In the genomic region with DNA sequence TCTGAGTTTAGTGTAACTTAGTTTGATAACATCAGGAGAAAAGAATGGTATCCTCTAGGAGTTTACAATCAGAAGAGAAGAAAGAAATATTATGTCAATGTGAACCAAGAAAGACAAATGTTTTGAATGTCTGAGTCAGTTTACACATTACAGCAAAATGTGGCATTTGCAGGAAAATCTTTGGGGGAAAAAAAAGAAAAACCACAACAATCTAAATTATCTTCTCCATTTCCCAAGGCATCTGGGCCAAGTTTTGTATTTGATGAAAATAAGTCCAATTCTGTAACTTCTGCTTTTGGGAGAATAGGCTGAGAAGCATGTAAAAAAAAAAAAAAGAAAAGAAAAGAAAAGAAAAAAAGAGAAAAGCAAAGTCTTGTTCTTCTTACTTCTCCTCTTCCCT, we compare ENCODE assay signal across 17 cellular contexts. TPM values are rescaled to one million over a fixed set of nuclear protein-coding genes. Genes with fewer than 3 reads are reported as not detected.
DNase-seq lines count a peak whose midpoint lies in the region; ATAC-seq, FAIRE-seq and TF ChIP-seq lines count a peak whose summit lies in the region.
"Had no signal": no experiment of that assay in that cellular context is flagged by ENCODE, and none has a peak within 500 bp of the region (broad histone marks: within the 10 kb centered on the region; RNA-seq: fewer than 3 reads in every experiment).

No MANE protein-coding gene starts in this region.

- H2BK15ac ChIP-seq in neuronal stem cell (ENCODE audit: low read length): no peak overlapping the region

- H4K8ac ChIP-seq in neuronal stem cell (ENCODE audit: low read depth, low read length): no peak overlapping the region

- no peak overlapping the region for H3K14ac ChIP-seq in neuronal stem cell (ENCODE audit: low read length)

- H3K36me3 ChIP-seq in SK-N-SH (replicated peaks in 1 of 2; ENCODE audit: control insufficient read depth in 1 of 2, insufficient read depth in 2 of 2, low read length in 1 of 2): no peaks in the 10 kb centered on the region
- H3K36me3 ChIP-seq in endothelial cell of umbilical vein (ENCODE audit: control insufficient read depth in 2 of 2, extremely low read depth in 1 of 2, insufficient read depth in 2 of 2, low read length in 2 of 2): no peaks in the 10 kb centered on the region
- no peaks in the 10 kb centered on the region for H3K36me3 ChIP-seq in neuronal stem cell (replicated peaks in 1 of 2; ENCODE audit: control insufficient read depth in 2 of 2, insufficient read depth in 2 of 2, low read length in 2 of 2)
- H3K36me3 ChIP-seq: left lung, suprapubic skin had no signal

- no peaks in the 10 kb centered on the region for H3K9me1 ChIP-seq in endothelial cell of umbilical vein (replicated peaks; ENCODE audit: control insufficient read depth, extremely low read depth, insufficient read depth, low read length)

- H3K27me3 Mint-ChIP-seq in osteocyte (ENCODE audit: unreplicated experiment): no peaks in the 10 kb centered on the region
- H3K27me3 Mint-ChIP-seq in naive thymus-derived CD8-positive, alpha-beta T cell: peaks cover 0 to 1% (median 0%) of the 10 kb centered on the region in 5 donors
- H3K27me3 Mint-ChIP-seq: activated naive CD8-positive, alpha-beta T cell treated with anti-CD3 and anti-CD28 coated beads, Interleukin-2, amount 50 U/mL, for 24 hours; dendritic cell treated with granulocyte-macrophage colony-stimulating factor and Interleukin-4, amounts not matched to agents 40 ng/mL and 50 ng/mL, for 4 days; naive B cell had no signal

- no peaks in the 10 kb centered on the region for H3K9me2 ChIP-seq in SK-N-SH

- FAIRE-seq in endothelial cell of umbilical vein (lab: Jason Lieb, UNC): no peak
- FAIRE-seq: TTC549 had no signal

- H3K9me3 Mint-ChIP-seq in osteocyte (ENCODE audit: unreplicated experiment): no peaks in the 10 kb centered on the region
- H3K9me3 Mint-ChIP-seq in naive thymus-derived CD8-positive, alpha-beta T cell: no peaks in the 10 kb centered on the region
- H3K9me3 Mint-ChIP-seq: activated naive CD8-positive, alpha-beta T cell treated with anti-CD3 and anti-CD28 coated beads, Interleukin-2, amount 50 U/mL, for 24 hours; dendritic cell treated with granulocyte-macrophage colony-stimulating factor and Interleukin-4, amounts not matched to agents 40 ng/mL and 50 ng/mL, for 4 days had no signal

- ATAC-seq in GM18907 (IDR thresholded peaks at IDR 0.05; ENCODE audit: unreplicated experiment): no peak
- ATAC-seq in naive thymus-derived CD8-positive, alpha-beta T cell: no peak
- ATAC-seq: activated naive CD8-positive, alpha-beta T cell treated with anti-CD3 and anti-CD28 coated beads, Interleukin-2, amount 50 U/mL, for 24 hours had no signal

- peak overlapping the region; percentile 88 for H3K27ac Mint-ChIP-seq in osteocyte (ENCODE audit: unreplicated experiment)
- H3K27ac Mint-ChIP-seq in naive thymus-derived CD8-positive, alpha-beta T cell: no peak overlapping the region
- H3K27ac Mint-ChIP-seq: activated naive CD8-positive, alpha-beta T cell treated with anti-CD3 and anti-CD28 coated beads, Interleukin-2, amount 50 U/mL, for 24 hours; dendritic cell treated with granulocyte-macrophage colony-stimulating factor and Interleukin-4, amounts not matched to agents 40 ng/mL and 50 ng/mL, for 4 days; naive B cell had no signal

- CTCF ChIA-PET in SK-N-SH (lab: Yijun Ruan, JAX): no interaction called here
- CTCF ChIA-PET in endothelial cell of umbilical vein (lab: Charles Lee): interaction anchor here (1.6 kb wide), 1 partner anchor 57 kb away, joined by 17 read pairs; no protein-coding TSS in a partner anchor

- H3K4me3 ChIP-seq in SK-N-SH (ENCODE audit: low read depth in 2 of 2, low read length in 1 of 2) (no peak overlapping the region), endothelial cell of umbilical vein (replicated peaks in 1 of 3; ENCODE audit: insufficient read depth in 1 of 3, low read depth in 1 of 3, low read length in 3 of 3) (no peak overlapping the region), neuronal stem cell (ENCODE audit: low read length in 2 of 2) (no peak overlapping the region)
- H3K4me3 ChIP-seq: left lung, suprapubic skin had no signal

- POLR2A ChIA-PET in SK-N-SH (lab: Yijun Ruan, JAX) (no interaction called here), endothelial cell of umbilical vein (lab: Charles Lee) (interaction anchor here (1.3 kb wide), 1 partner anchor 57 kb away, joined by 13 read pairs; a partner anchor contains a TSS)
- POLR2A ChIA-PET in naive thymus-derived CD8-positive, alpha-beta T cell (lab: Charles Lee): no interaction called here

- no peak overlapping the region for H2BK120ac ChIP-seq in neuronal stem cell (ENCODE audit: low read depth, low read length)

- TF ChIP-seq POLR2A in endothelial cell of umbilical vein (IDR thresholded peaks at IDR 0.05; ENCODE audit: low read depth, low read length): no peak

- H3K4me1 Mint-ChIP-seq in osteocyte (ENCODE audit: unreplicated experiment): peaks cover 44% of the 10 kb centered on the region
- no peaks in the 10 kb centered on the region for H3K4me1 Mint-ChIP-seq in naive thymus-derived CD8-positive, alpha-beta T cell
- H3K4me1 Mint-ChIP-seq: activated naive CD8-positive, alpha-beta T cell treated with anti-CD3 and anti-CD28 coated beads, Interleukin-2, amount 50 U/mL, for 24 hours; naive B cell had no signal

- intact Hi-C loops in endothelial cell of umbilical vein (cut with micrococcal nuclease): loop anchor here (1.0 to 5.0 kb wide), 12 partner anchors 45 to 1464 kb away; no protein-coding TSS in a partner anchor

- H3K4me2 ChIP-seq in SK-N-SH (peak overlapping the region; percentile 69), endothelial cell of umbilical vein (ENCODE audit: insufficient read depth, low read length) (peak overlapping the region; percentile 6), neuronal stem cell (ENCODE audit: insufficient read depth, low read length, poor library complexity, severe bottlenecking) (no peak overlapping the region)

- peak overlapping the region; percentile 22 for H3K4me3 Mint-ChIP-seq in osteocyte (ENCODE audit: unreplicated experiment)
- no peak overlapping the region for H3K4me3 Mint-ChIP-seq in naive thymus-derived CD8-positive, alpha-beta T cell
- H3K4me3 Mint-ChIP-seq: activated naive CD8-positive, alpha-beta T cell treated with anti-CD3 and anti-CD28 coated beads, Interleukin-2, amount 50 U/mL, for 24 hours; dendritic cell treated with granulocyte-macrophage colony-stimulating factor and Interleukin-4, amounts not matched to agents 40 ng/mL and 50 ng/mL, for 4 days; naive B cell had no signal

- no peak overlapping the region for H2AK5ac ChIP-seq in neuronal stem cell (ENCODE audit: low read depth, low read length)

- H3K9ac ChIP-seq in SK-N-SH: peak overlapping the region; percentile 33; the same call in 1 of the 2 replicates
- peak overlapping the region; percentile 45 for H3K9ac ChIP-seq in endothelial cell of umbilical vein (replicated peaks; ENCODE audit: extremely low read depth, insufficient read depth, low read length)
- no peak overlapping the region for H3K9ac ChIP-seq in neuronal stem cell (ENCODE audit: low read depth, low read length, poor library complexity)

- H3K4me1 ChIP-seq in SK-N-SH (ENCODE audit: control insufficient read depth in 1 of 2, insufficient read depth in 2 of 2, low read depth in 1 of 2, low read length in 1 of 2): peaks cover 0 to 26% of the 10 kb centered on the region in 2 experiments; a peak in 3 of 4 replicates
- peaks cover 54% of the 10 kb centered on the region for H3K4me1 ChIP-seq in endothelial cell of umbilical vein (ENCODE audit: control insufficient read depth, extremely low read depth, insufficient read depth, low read length)
- no peaks in the 10 kb centered on the region for H3K4me1 ChIP-seq in neuronal stem cell (ENCODE audit: control insufficient read depth in 2 of 2, insufficient read depth in 1 of 2, low read depth in 1 of 2, low read length in 2 of 2)

- no peaks in the 10 kb centered on the region for H3K27me3 ChIP-seq in SK-N-SH (ENCODE audit: insufficient read depth)
- no peaks in the 10 kb centered on the region for H3K27me3 ChIP-seq in endothelial cell of umbilical vein (ENCODE audit: control insufficient read depth in 2 of 2, insufficient read depth in 2 of 2, low read length in 2 of 2)
- no peaks in the 10 kb centered on the region for H3K27me3 ChIP-seq in neuronal stem cell (ENCODE audit: control insufficient read depth in 3 of 3, insufficient read depth in 3 of 3, low read depth in 1 of 3, low read length in 3 of 3)
- H3K27me3 ChIP-seq: left lung, suprapubic skin had no signal

- no peaks in the 10 kb centered on the region for H3K36me3 Mint-ChIP-seq in osteocyte (ENCODE audit: unreplicated experiment)
- no peaks in the 10 kb centered on the region for H3K36me3 Mint-ChIP-seq in naive thymus-derived CD8-positive, alpha-beta T cell
- H3K36me3 Mint-ChIP-seq: naive B cell had no signal

- H2BK5ac ChIP-seq in neuronal stem cell (ENCODE audit: low read length): no peak overlapping the region

- H3K23ac ChIP-seq in neuronal stem cell (ENCODE audit: low read depth, low read length, poor library complexity): no peak overlapping the region

- H3K79me2 ChIP-seq in SK-N-SH (ENCODE audit: insufficient read depth) (no peaks in the 10 kb centered on the region), endothelial cell of umbilical vein (ENCODE audit: control insufficient read depth, insufficient read depth, low read length) (no peaks in the 10 kb centered on the region)

- TF ChIP-seq EP300 in SK-N-SH (IDR thresholded peaks at IDR 0.05; ENCODE audit: borderline replicate concordance in 1 of 2, low read depth in 1 of 2, low read length in 1 of 2): peak in 1 of 2 experiments; percentile 32; a peak in 1 of 4 replicates

- H4K91ac ChIP-seq in neuronal stem cell (ENCODE audit: low read depth, low read length, poor library complexity): no peak overlapping the region

- H3F3A ChIP-seq in SK-N-SH (replicated peaks; ENCODE audit: insufficient read depth): peaks cover 33% of the 10 kb centered on the region

- no peak for TF ChIP-seq RAD21 in SK-N-SH (IDR thresholded peaks at IDR 0.05; ENCODE audit: low read length)

- H3K27ac ChIP-seq in SK-N-SH (ENCODE audit: low read depth in 2 of 2, low read length in 1 of 2) (peak overlapping the region; percentile 86 to 90; a peak in 3 of 4 replicates), endothelial cell of umbilical vein (ENCODE audit: insufficient read depth, low read depth, low read length) (peak overlapping the region; percentile 97), neuronal stem cell (replicated peaks; ENCODE audit: low read length) (no peak overlapping the region)
- H3K27ac ChIP-seq: left lung, suprapubic skin had no signal

- no peak overlapping the region for H2AFZ ChIP-seq in SK-N-SH (ENCODE audit: low read depth)
- no peak overlapping the region for H2AFZ ChIP-seq in endothelial cell of umbilical vein (ENCODE audit: low read depth, low read length)
- no peak overlapping the region for H2AFZ ChIP-seq in neuronal stem cell (ENCODE audit: low read length)

- BruUV-seq in endothelial cell of umbilical vein (replicated peaks; lab: Mats Ljungman, UMichigan): TSS peak; percentile 72

- no peak overlapping the region for H3K18ac ChIP-seq in neuronal stem cell (ENCODE audit: low read length)

- H4K20me1 ChIP-seq in SK-N-SH (ENCODE audit: insufficient read depth) (no peaks in the 10 kb centered on the region), endothelial cell of umbilical vein (replicated peaks; ENCODE audit: control insufficient read depth, extremely low read depth, insufficient read depth, low read length) (no peaks in the 10 kb centered on the region)

- DNase-seq in EL (peak; percentile 49), SK-N-SH (no peak), endothelial cell of umbilical vein (ENCODE audit: low read depth, low spot score) (no peak), osteocyte (ENCODE audit: extremely low spot score, unreplicated experiment) (no peak), neuronal stem cell (ENCODE audit: low spot score) (no peak), anterior cingulate cortex (lab: John Stamatoyannopoulos, UW) (no peak)
- DNase-seq in naive thymus-derived CD8-positive, alpha-beta T cell: no peak
- DNase-seq: activated CD4-positive, alpha-beta T cell treated with anti-CD3 and anti-CD28 coated beads, Interleukin-2, amount 50 U/mL, for 4 hours; activated naive CD8-positive, alpha-beta T cell treated with anti-CD3 and anti-CD28 coated beads, Interleukin-2, amount 50 U/mL, for 24 hours; C1 segment of cervical spinal cord; naive B cell; stimulated activated CD4-positive, alpha-beta T cell treated with anti-CD3 and anti-CD28 coated beads, Interleukin-1b, Interleukin-23, amount 100 ng/mL, for 48 hours had no signal

- H2BK12ac ChIP-seq in neuronal stem cell (ENCODE audit: low read length): no peak overlapping the region

- H3K4ac ChIP-seq in neuronal stem cell (ENCODE audit: low read length): no peak overlapping the region

- no peaks in the 10 kb centered on the region for H3K9me3 ChIP-seq in SK-N-SH
- H3K9me3 ChIP-seq in endothelial cell of umbilical vein (replicated peaks; ENCODE audit: control insufficient read depth, insufficient read depth, low read length): no peaks in the 10 kb centered on the region
- H3K9me3 ChIP-seq in neuronal stem cell (replicated peaks in 1 of 2; ENCODE audit: control insufficient read depth in 2 of 2, insufficient read depth in 1 of 2, low read depth in 1 of 2, low read length in 2 of 2): no peaks in the 10 kb centered on the region
- H3K9me3 ChIP-seq: left lung, suprapubic skin had no signal

- H3K79me1 ChIP-seq in neuronal stem cell (ENCODE audit: low read depth, low read length): no peaks in the 10 kb centered on the region

- dilution Hi-C loops in endothelial cell of umbilical vein (cut with MboI; ENCODE audit: extremely low pct_ligation_motif_present, low sequenced_read_pairs): no loop called here

- TF ChIP-seq CTCF in SK-N-SH (IDR thresholded peaks at IDR 0.05): no peak
- TF ChIP-seq CTCF in endothelial cell of umbilical vein (IDR thresholded peaks at IDR 0.05; ENCODE audit: extremely low read depth in 1 of 2, insufficient read depth in 1 of 2, low read depth in 1 of 2, low read length in 2 of 2): no peak
- TF ChIP-seq CTCF in osteocyte (IDR thresholded peaks at IDR 0.05): no peak

RNA-seq across cellular contexts. Expression of a gene that starts 58.8 kb away (rescaled TPM):
- 10.8 and 14.1 TPM in 2 replicates for polyA plus RNA-seq in SK-N-SH (2012; rRNA removed)
- 5.9 and 7.3 TPM in 2 replicates for polyA plus RNA-seq in SK-N-SH (2012; cell fraction: cytosol; rRNA removed)
- polyA plus RNA-seq in SK-N-SH (2012; cell fraction: nucleus; rRNA removed): 23.0 and 43.1 TPM in 2 replicates
- 125 and 202 TPM in 2 replicates for total RNA-seq in endothelial cell of umbilical vein
- polyA plus RNA-seq in endothelial cell of umbilical vein: 229 and 283 TPM in 2 replicates
- 67.4 and 85.5 TPM in 2 replicates for polyA plus RNA-seq in endothelial cell of umbilical vein (2011; cell fraction: cytosol; rRNA removed)
- polyA plus RNA-seq in endothelial cell of umbilical vein (2011; cell fraction: nucleus; rRNA removed): 707 and 779 TPM in 2 replicates
- 127 and 130 TPM in 2 replicates for polyA plus RNA-seq in endothelial cell of umbilical vein (2012)
- 618 and 632 TPM in 2 replicates for polyA minus RNA-seq in endothelial cell of umbilical vein
- 0.51 TPM for polyA minus RNA-seq in endothelial cell of umbilical vein (2011; cell fraction: cytosol; rRNA and poly(A)+ RNA removed)
- 1,280 and 1,402 TPM in 2 replicates for polyA minus RNA-seq in endothelial cell of umbilical vein (2011; cell fraction: nucleus; rRNA and poly(A)+ RNA removed)
- 168 and 181 TPM in 2 replicates for total RNA-seq in osteocyte
- 5.2 TPM for polyA plus RNA-seq in neuronal stem cell (2013, experiment 1 of 2)
- 5.2 TPM for polyA plus RNA-seq in neuronal stem cell (2013, experiment 2 of 2)
- total RNA-seq in naive thymus-derived CD8-positive, alpha-beta T cell: not detected
- polyA plus RNA-seq in naive thymus-derived CD8-positive, alpha-beta T cell: not detected

Comparison
In these comparisons a context has a peak if more than half of its experiments do, and no peak if none do; other contexts are left out.
1. RNA of a gene that starts 58.8 kb away (total RNA-seq): 125 to 202 TPM in endothelial cell of umbilical vein and 168 to 181 TPM in osteocyte; not detected in naive thymus-derived CD8-positive, alpha-beta T cell; every median in the first group is over 100 times any median in the second.